20 cellular contexts compared by ENCODE assay signal in the genomic region with DNA sequence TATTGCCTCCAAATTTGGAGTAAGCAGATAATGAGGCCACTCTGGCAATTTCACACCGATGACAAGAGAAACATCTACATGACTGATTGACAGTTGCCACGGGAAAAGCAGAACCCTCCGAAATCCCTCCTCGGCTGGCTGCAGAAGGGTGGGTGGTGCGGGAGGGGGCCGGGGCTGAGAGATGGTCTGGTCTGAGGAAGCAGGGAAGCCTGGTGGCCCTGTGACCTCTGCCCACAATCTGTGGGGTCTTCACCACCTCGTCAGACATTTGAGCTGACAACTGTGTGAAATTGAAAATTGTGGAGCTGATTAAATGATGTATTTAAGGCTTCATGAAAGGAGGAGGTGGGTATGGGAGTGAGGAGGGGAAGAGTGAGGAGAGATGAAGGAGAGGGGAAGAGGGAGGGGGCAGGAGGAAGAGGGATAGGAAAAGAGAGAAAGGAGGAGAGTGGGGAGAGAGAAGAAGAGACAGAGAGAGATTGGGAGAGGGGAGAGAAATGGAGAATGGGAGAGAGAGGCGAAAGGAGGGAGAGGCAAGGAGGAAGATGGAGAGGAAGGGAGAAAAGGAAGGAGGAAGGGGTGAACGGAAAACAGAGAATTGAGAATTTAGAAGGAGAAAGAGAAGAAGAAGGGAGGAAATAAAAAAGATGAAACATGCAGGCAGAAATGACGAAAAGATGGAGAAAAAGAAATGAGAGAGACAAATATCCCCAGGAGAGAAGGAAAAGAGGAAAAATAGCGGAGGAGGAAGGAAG.
DNase-seq lines count a peak whose midpoint lies in the region; ATAC-seq, FAIRE-seq and TF ChIP-seq lines count a peak whose summit lies in the region.
"Had no signal": no experiment of that assay in that cellular context is flagged by ENCODE, and none has a peak within 500 bp of the region (broad histone marks: within the 10 kb centered on the region; RNA-seq: fewer than 3 reads in every experiment).

No MANE protein-coding gene starts in this region.

- CTCF ChIA-PET in HepG2 (lab: Yijun Ruan, JAX; ENCODE audit: low intra/inter-chr PET ratio, low total read pairs), result no interaction called here
- CTCF ChIA-PET in K562 (lab: Yijun Ruan, JAX; ENCODE audit: low intra/inter-chr PET ratio), result no interaction called here
- CTCF ChIA-PET in activated CD4-positive, alpha-beta memory T cell treated with anti-CD3 and anti-CD28 coated beads, Interleukin-2, amount 10 ng/mL, durations not matched to agents 7 days and 5 days (lab: Charles Lee), result no interaction called here

- H3K79me1 ChIP-seq in mesenchymal stem cell (replicated peaks; ENCODE audit: low read length, poor library complexity, severe bottlenecking), result no peaks in the 10 kb centered on the region

- H2BK5ac ChIP-seq in mesenchymal stem cell (ENCODE audit: low read depth, low read length, poor library complexity, severe bottlenecking), result no peak overlapping the region

- H3K27ac ChIP-seq in HepG2 (ENCODE audit: extremely low read length, insufficient read depth, low read length) (no peak overlapping the region), right lobe of liver (no peak overlapping the region), K562 (ENCODE audit: extremely low read depth, low read depth, low read length) (no peak overlapping the region), mesenchymal stem cell (ENCODE audit: low read length, poor library complexity, severe bottlenecking) (no peak overlapping the region)
- H3K27ac ChIP-seq: upper lobe of right lung had no signal

- BruUV-seq in HepG2 (replicated peaks; lab: Mats Ljungman, UMichigan), result no TSS peak
- no TSS peak for BruUV-seq in K562 (replicated peaks; lab: Mats Ljungman, UMichigan)

- H3K27me3 Mint-ChIP-seq in activated CD4-positive, alpha-beta memory T cell treated with anti-CD3 and anti-CD28 coated beads, Interleukin-2, amount 10 ng/mL, durations not matched to agents 7 days and 5 days, result peaks cover 7% of the 10 kb centered on the region

- no peak overlapping the region for H3K27ac Mint-ChIP-seq in activated CD4-positive, alpha-beta memory T cell treated with anti-CD3 and anti-CD28 coated beads, Interleukin-2, amount 10 ng/mL, durations not matched to agents 7 days and 5 days
- H3K27ac Mint-ChIP-seq: activated naive CD8-positive, alpha-beta T cell treated with anti-CD3 and anti-CD28 coated beads, Interleukin-2, amount 50 U/mL, for 24 hours; natural killer cell treated with Interleukin-12 subunit alpha and Interleukin-12 subunit beta and Interleukin-15 and Interleukin-18, amount 100 ng/mL, for 72 hours; stimulated activated memory B cell treated with anti-CD40 and anti-IgM and Interleukin-4, amounts not matched to agents 10 μg/mL and 1 μg/mL and 100 μg/mL, for 72 hours had no signal

- H3K4ac ChIP-seq in mesenchymal stem cell (ENCODE audit: low read depth in 1 of 2, low read length in 2 of 2), result peak overlapping the region in 1 of 2 experiments; percentile 77

- H3K79me2 ChIP-seq in HepG2 (ENCODE audit: insufficient read depth, low read length) (no peaks in the 10 kb centered on the region), K562 (ENCODE audit: control insufficient read depth, insufficient read depth, low read length) (no peaks in the 10 kb centered on the region)

- DNase-seq in HepG2 (ENCODE audit: low spot score), result no peak
- DNase-seq in right lobe of liver, result no peak
- no peak for DNase-seq in K562 (ENCODE audit: extremely low read depth in 1 of 4, low spot score in 3 of 4)
- DNase-seq in mesenchymal stem cell, result no peak
- no peak for DNase-seq in urothelium cell line (ENCODE audit: low spot score)
- DNase-seq in activated CD4-positive, alpha-beta memory T cell treated with anti-CD3 and anti-CD28 coated beads, Interleukin-2, amount 10 ng/mL, durations not matched to agents 7 days and 5 days, result no peak
- no peak for DNase-seq in foreskin fibroblast
- DNase-seq: activated naive CD8-positive, alpha-beta T cell treated with anti-CD3 and anti-CD28 coated beads, Interleukin-2, amount 50 U/mL, for 24 hours; CD8-positive, alpha-beta memory T cell; DMS79; effector CD4-positive, alpha-beta T cell; mammary epithelial cell; NCI-H2081; NCI-H524; SIG-M5; upper lobe of right lung had no signal

- H3K9me3 ChIP-seq in HepG2 (ENCODE audit: low read length) (no peaks in the 10 kb centered on the region), right lobe of liver (no peaks in the 10 kb centered on the region), K562 (replicated peaks; ENCODE audit: control insufficient read depth, insufficient read depth, low read depth, low read length) (no peaks in the 10 kb centered on the region), mesenchymal stem cell (ENCODE audit: control insufficient read depth, low read length) (no peaks in the 10 kb centered on the region)
- H3K9me3 ChIP-seq: upper lobe of right lung had no signal

- TF ChIP-seq RAD21 in HepG2 (CRISPR knock-in tag; IDR thresholded peaks at IDR 0.05), result no peak
- TF ChIP-seq RAD21 in K562 (CRISPR knock-in tag; conservative IDR thresholded peaks at IDR 0.05 in 1 of 2, IDR thresholded peaks at IDR 0.05 in 1 of 2), result no peak

- FAIRE-seq in HepG2 (lab: Jason Lieb, UNC) (no peak), K562 (lab: Jason Lieb, UNC) (no peak), urothelium cell line (lab: Jason Lieb, UNC) (peak; percentile 98)
- FAIRE-seq: keratinocyte had no signal

- TF ChIP-seq CTCF in HepG2 (CRISPR knock-in tag; IDR thresholded peaks at IDR 0.05) (no peak), right lobe of liver (IDR thresholded peaks at IDR 0.05) (no peak), K562 (IDR thresholded peaks at IDR 0.05 in 2 of 3, conservative IDR thresholded peaks at IDR 0.05 in 1 of 3; ENCODE audit: insufficient read depth in 2 of 3, low read depth in 1 of 3, low read length in 3 of 3) (no peak), foreskin fibroblast (IDR thresholded peaks at IDR 0.05; ENCODE audit: low read depth, low read length) (no peak)

- H3K9ac ChIP-seq in HepG2 (ENCODE audit: insufficient read depth, low read depth, low read length), result no peak overlapping the region
- H3K9ac ChIP-seq in K562 (ENCODE audit: insufficient read depth in 1 of 2, low read depth in 2 of 2, low read length in 2 of 2), result no peak overlapping the region
- peak overlapping the region; percentile 15 for H3K9ac ChIP-seq in mesenchymal stem cell (ENCODE audit: low read length)

- intact Hi-C loops in HepG2 (cut with micrococcal nuclease; ENCODE audit: unreplicated experiment) (no loop called here), right lobe of liver (cut with DNase I) (no loop called here), K562 (cut with micrococcal nuclease) (no loop called here)

- peak overlapping the region in 1 of 2 experiments; percentile 22 for H3K14ac ChIP-seq in mesenchymal stem cell (ENCODE audit: low read length in 2 of 2)

- H2BK120ac ChIP-seq in mesenchymal stem cell (ENCODE audit: low read depth, low read length), result peak overlapping the region; percentile 11

- no peaks in the 10 kb centered on the region for H3K9me3 Mint-ChIP-seq in activated CD4-positive, alpha-beta memory T cell treated with anti-CD3 and anti-CD28 coated beads, Interleukin-2, amount 10 ng/mL, durations not matched to agents 7 days and 5 days
- H3K9me3 Mint-ChIP-seq: activated naive CD8-positive, alpha-beta T cell treated with anti-CD3 and anti-CD28 coated beads, Interleukin-2, amount 50 U/mL, for 24 hours; natural killer cell treated with Interleukin-12 subunit alpha and Interleukin-12 subunit beta and Interleukin-15 and Interleukin-18, amount 100 ng/mL, for 72 hours had no signal

- no peak overlapping the region for H2BK15ac ChIP-seq in mesenchymal stem cell (ENCODE audit: low read depth, poor library complexity, severe bottlenecking)

- H4K91ac ChIP-seq in mesenchymal stem cell (ENCODE audit: low read length), result peak overlapping the region; percentile 41

- TF ChIP-seq EP300 in HepG2 (IDR thresholded peaks at IDR 0.05; ENCODE audit: low read depth in 2 of 2, low read length in 2 of 2), result no peak
- no peak for TF ChIP-seq EP300 in HepG2 (CRISPR knock-in tag; IDR thresholded peaks at IDR 0.05; ENCODE audit: borderline replicate concordance)
- no peak for TF ChIP-seq EP300 in K562 (IDR thresholded peaks at IDR 0.05; ENCODE audit: low read length)

- H2BK12ac ChIP-seq in mesenchymal stem cell (ENCODE audit: low read length in 2 of 2), result peak overlapping the region in 1 of 2 experiments; percentile 74

- peak overlapping the region; percentile 4 to 59 for H3K18ac ChIP-seq in mesenchymal stem cell (ENCODE audit: low read depth in 1 of 2, low read length in 2 of 2)

- 3% methylated on average over 11 of the region's 11 CpGs for WGBS in HepG2 (ENCODE audit: low lambda C conversion rate)
- whole genome bisulfite sequencing in right lobe of liver (ENCODE audit: insufficient coverage, low coverage, low lambda C conversion rate, missing lambda C conversion rate), result 10% methylated on average over 11 of the region's 11 CpGs
- 0% methylated on average over 8 of the region's 11 CpGs for WGBS in K562 (ENCODE audit: insufficient coverage, low coverage, missing lambda C conversion rate)
- 47% methylated on average over 11 of the region's 11 CpGs for WGBS in mesenchymal stem cell

- H4K20me1 ChIP-seq in HepG2 (ENCODE audit: insufficient read depth, low read length) (no peaks in the 10 kb centered on the region), K562 (replicated peaks; ENCODE audit: control insufficient read depth, insufficient read depth, low read length) (no peaks in the 10 kb centered on the region)

- no peaks in the 10 kb centered on the region for H3K9me1 ChIP-seq in K562 (ENCODE audit: control insufficient read depth, insufficient read depth, low read length)

- H3K36me3 Mint-ChIP-seq in activated CD4-positive, alpha-beta memory T cell treated with anti-CD3 and anti-CD28 coated beads, Interleukin-2, amount 10 ng/mL, durations not matched to agents 7 days and 5 days (ENCODE audit: low read depth), result no peaks in the 10 kb centered on the region
- H3K36me3 Mint-ChIP-seq: natural killer cell treated with Interleukin-12 subunit alpha and Interleukin-12 subunit beta and Interleukin-15 and Interleukin-18, amount 100 ng/mL, for 72 hours; stimulated activated memory B cell treated with anti-CD40 and anti-IgM and Interleukin-4, amounts not matched to agents 10 μg/mL and 1 μg/mL and 100 μg/mL, for 72 hours had no signal

- in situ Hi-C loops in HepG2 (cut with HindIII; ENCODE audit: extremely low pct_ligation_motif_present, low pct_unique_long_range_greater_than_20kb), result no loop called here
- in situ Hi-C loops in K562 (cut with MboI), result no loop called here

- H3K36me3 ChIP-seq in HepG2 (replicated peaks in 1 of 2; ENCODE audit: control insufficient read depth in 1 of 2, insufficient read depth in 2 of 2, low read length in 2 of 2) (no peaks in the 10 kb centered on the region), right lobe of liver (no peaks in the 10 kb centered on the region), K562 (ENCODE audit: control insufficient read depth, insufficient read depth, low read length) (no peaks in the 10 kb centered on the region), mesenchymal stem cell (ENCODE audit: control insufficient read depth in 1 of 2, insufficient read depth in 2 of 2, low read depth in 1 of 2, low read length in 2 of 2) (no peaks in the 10 kb centered on the region)
- H3K36me3 ChIP-seq: upper lobe of right lung had no signal

- no peak overlapping the region for H3K23ac ChIP-seq in mesenchymal stem cell (ENCODE audit: low read length in 2 of 2)

- POLR2A ChIA-PET in HepG2 (lab: Yijun Ruan, JAX) (no interaction called here), K562 (lab: Yijun Ruan, JAX) (no interaction called here)
- POLR2A ChIA-PET in activated CD4-positive, alpha-beta memory T cell treated with anti-CD3 and anti-CD28 coated beads, Interleukin-2, amount 10 ng/mL, durations not matched to agents 7 days and 5 days (lab: Charles Lee), result no interaction called here

- H3K4me3 ChIP-seq in HepG2 (replicated peaks in 1 of 3; ENCODE audit: insufficient read depth in 1 of 3, low read depth in 2 of 3, low read length in 3 of 3) (no peak overlapping the region), right lobe of liver (no peak overlapping the region), K562 (no peak overlapping the region), mesenchymal stem cell (ENCODE audit: insufficient read depth in 1 of 2, low read depth in 1 of 2, low read length in 2 of 2) (peak overlapping the region in 1 of 2 experiments; percentile 52), foreskin fibroblast (ENCODE audit: low read depth in 1 of 2, low read length in 2 of 2) (no peak overlapping the region)

- H3K4me2 ChIP-seq in HepG2 (ENCODE audit: low read depth, low read length), result no peak overlapping the region
- peak overlapping the region; percentile 35; the same call in 1 of the 2 replicates for H3K4me2 ChIP-seq in K562 (ENCODE audit: insufficient read depth, low read length)
- H3K4me2 ChIP-seq in mesenchymal stem cell (ENCODE audit: low read length, poor library complexity, severe bottlenecking), result no peak overlapping the region

- no peaks in the 10 kb centered on the region for H3K4me1 ChIP-seq in HepG2 (ENCODE audit: insufficient read depth, low read length)
- no peaks in the 10 kb centered on the region for H3K4me1 ChIP-seq in right lobe of liver
- peaks cover 2 to 8% of the 10 kb centered on the region in 2 experiments; a peak in 4 of 5 replicates for H3K4me1 ChIP-seq in K562 (replicated peaks in 1 of 2; ENCODE audit: control insufficient read depth in 2 of 2, insufficient read depth in 2 of 2, low read length in 2 of 2)
- H3K4me1 ChIP-seq in mesenchymal stem cell (ENCODE audit: control insufficient read depth, insufficient read depth, low read depth, low read length), result peaks cover 6% of the 10 kb centered on the region
- H3K4me1 ChIP-seq: upper lobe of right lung had no signal

- H4K8ac ChIP-seq in mesenchymal stem cell (ENCODE audit: low read length), result peak overlapping the region; percentile 72

- no peak for ATAC-seq in HepG2
- ATAC-seq in right lobe of liver, result no peak
- no peak for ATAC-seq in K562
- ATAC-seq in HG03342 (IDR thresholded peaks at IDR 0.05; ENCODE audit: unreplicated experiment), result no peak
- ATAC-seq: activated naive CD8-positive, alpha-beta T cell treated with anti-CD3 and anti-CD28 coated beads, Interleukin-2, amount 50 U/mL, for 24 hours; natural killer cell treated with Interleukin-12 subunit alpha and Interleukin-12 subunit beta and Interleukin-15 and Interleukin-18, amount 100 ng/mL, for 72 hours; stimulated activated memory B cell treated with anti-CD40 and anti-IgM and Interleukin-4, amounts not matched to agents 10 μg/mL and 1 μg/mL and 100 μg/mL, for 72 hours; upper lobe of right lung had no signal

- no peak for TF ChIP-seq POLR2A in HepG2 (IDR thresholded peaks at IDR 0.05; ENCODE audit: insufficient read depth in 1 of 2, low read depth in 2 of 2, low read length in 2 of 2)
- TF ChIP-seq POLR2A in right lobe of liver (IDR thresholded peaks at IDR 0.05), result no peak
- no peak for TF ChIP-seq POLR2A in K562 (conservative IDR thresholded peaks at IDR 0.05)

- H3K27me3 ChIP-seq in HepG2 (ENCODE audit: control insufficient read depth in 1 of 2, insufficient read depth in 2 of 2, low read length in 2 of 2) (peaks cover 2 to 53% of the 10 kb centered on the region in 2 experiments; a peak in 3 of 5 replicates), right lobe of liver (peaks cover 0 to 3% of the 10 kb centered on the region in 2 donors), K562 (ENCODE audit: control insufficient read depth in 2 of 2, insufficient read depth in 2 of 2, low read length in 2 of 2) (peaks cover 3 to 19% of the 10 kb centered on the region in 2 experiments; a peak in 3 of 5 replicates), mesenchymal stem cell (ENCODE audit: control insufficient read depth in 1 of 2, insufficient read depth in 1 of 2, low read length in 2 of 2) (peaks cover 0 to 78% of the 10 kb centered on the region in 2 experiments)

- no peaks in the 10 kb centered on the region for H3K4me1 Mint-ChIP-seq in activated CD4-positive, alpha-beta memory T cell treated with anti-CD3 and anti-CD28 coated beads, Interleukin-2, amount 10 ng/mL, durations not matched to agents 7 days and 5 days
- H3K4me1 Mint-ChIP-seq: activated naive CD8-positive, alpha-beta T cell treated with anti-CD3 and anti-CD28 coated beads, Interleukin-2, amount 50 U/mL, for 24 hours; CD8-positive, alpha-beta memory T cell had no signal

- no peak overlapping the region for H2AK5ac ChIP-seq in mesenchymal stem cell (ENCODE audit: low read length, severe bottlenecking)

- H2AFZ ChIP-seq in HepG2 (ENCODE audit: low read length), result no peak overlapping the region
- H2AFZ ChIP-seq in K562 (ENCODE audit: low read depth, low read length), result no peak overlapping the region
- no peak overlapping the region for H2AFZ ChIP-seq in mesenchymal stem cell (ENCODE audit: low read depth, low read length)

- no peak overlapping the region for H3K4me3 Mint-ChIP-seq in activated CD4-positive, alpha-beta memory T cell treated with anti-CD3 and anti-CD28 coated beads, Interleukin-2, amount 10 ng/mL, durations not matched to agents 7 days and 5 days
- H3K4me3 Mint-ChIP-seq: activated naive CD8-positive, alpha-beta T cell treated with anti-CD3 and anti-CD28 coated beads, Interleukin-2, amount 50 U/mL, for 24 hours; CD8-positive, alpha-beta memory T cell; natural killer cell treated with Interleukin-12 subunit alpha and Interleukin-12 subunit beta and Interleukin-15 and Interleukin-18, amount 100 ng/mL, for 72 hours; stimulated activated memory B cell treated with anti-CD40 and anti-IgM and Interleukin-4, amounts not matched to agents 10 μg/mL and 1 μg/mL and 100 μg/mL, for 72 hours had no signal

Comparison
In these comparisons a context has a peak if more than half of its experiments do, and no peak if none do; other contexts are left out.
1. Of the 241 proteins assayed by ChIP-seq in both HepG2 and K562: peak only in HepG2: none; only in K562: HINFP, MTA1 and ZNF512; in both: none; in neither: 237; mixed calls (peak in some experiments, not most) for 1.